ENCODE assay signal across 8 cellular contexts in genomic region chr20:19583532-19584175, GRCh38.
A peak's percentile ranks its signal among the peaks of the same experiment; 100 is the strongest.
DNase-seq lines count a peak whose midpoint lies in the region; ATAC-seq and TF ChIP-seq lines count a peak whose summit lies in the region.

No MANE protein-coding gene starts in this region.

- H3K4me3 ChIP-seq in BE2C (ENCODE audit: low read depth, low read length) (no peak overlapping the region), fibroblast of lung (replicated peaks in 1 of 4; ENCODE audit: control extremely low read depth in 1 of 4, insufficient read depth in 1 of 4, low read depth in 3 of 4, low read length in 4 of 4) (no peak overlapping the region), transverse colon (no peak overlapping the region)

- H3K4me1 Mint-ChIP-seq in activated CD4-positive, alpha-beta T cell treated with anti-CD3 and anti-CD28 coated beads, Interleukin-2, amount 10 ng/mL, durations not matched to agents 24 days and 14 days = no peaks in the 10 kb centered on the region
- H3K4me1 Mint-ChIP-seq in natural killer cell = no peaks in the 10 kb centered on the region

- H3K36me3 Mint-ChIP-seq in activated CD4-positive, alpha-beta T cell treated with anti-CD3 and anti-CD28 coated beads, Interleukin-2, amount 10 ng/mL, durations not matched to agents 24 days and 14 days (ENCODE audit: low read depth) = no peaks in the 10 kb centered on the region
- H3K36me3 Mint-ChIP-seq in natural killer cell = no peaks in the 10 kb centered on the region

- WGBS in transverse colon (ENCODE audit: low coverage in 1 of 2), 2 donors = 68% methylated on average over 12 of the region's 12 CpGs; no CpG with 5 or more reads in 1 of the 2 donors

- DNase-seq in BE2C = peak; percentile 72
- DNase-seq in NCI-H1436 treated with DMSO at 0.1 percent for 48 hours (lab: John Stamatoyannopoulos, UW) = peak; percentile 11
- DNase-seq in activated CD4-positive, alpha-beta T cell treated with anti-CD3 and anti-CD28 coated beads, Interleukin-2, amount 10 ng/mL, durations not matched to agents 24 days and 14 days = peak; percentile 74
- DNase-seq in fibroblast of lung (ENCODE audit: low read depth in 2 of 2) = peak; percentile 5 to 50
- DNase-seq in natural killer cell = peak; percentile 41
- DNase-seq in transverse colon = peak; percentile 70
- no peak for DNase-seq in putamen (ENCODE audit: low spot score)

- intact Hi-C loops in activated CD4-positive, alpha-beta T cell treated with anti-CD3 and anti-CD28 coated beads, Interleukin-2, amount 10 ng/mL, durations not matched to agents 24 days and 14 days (cut with micrococcal nuclease) = no loop called here
- intact Hi-C loops in natural killer cell (cut with micrococcal nuclease) (loop anchor here (5.0 kb wide), 1 partner anchor 951 kb away; no protein-coding TSS in a partner anchor), transverse colon (cut with DNase I; ENCODE audit: low total_unique reads) (loop anchor here (5.0 kb wide), 1 partner anchor 371 kb away; the partner anchor contains the start of gene SLC24A3)

- H3K9me3 Mint-ChIP-seq in activated CD4-positive, alpha-beta T cell treated with anti-CD3 and anti-CD28 coated beads, Interleukin-2, amount 10 ng/mL, durations not matched to agents 24 days and 14 days = no peaks in the 10 kb centered on the region
- no peaks in the 10 kb centered on the region for H3K9me3 Mint-ChIP-seq in natural killer cell

- no peak overlapping the region for H3K27ac Mint-ChIP-seq in activated CD4-positive, alpha-beta T cell treated with anti-CD3 and anti-CD28 coated beads, Interleukin-2, amount 10 ng/mL, durations not matched to agents 24 days and 14 days
- no peak overlapping the region for H3K27ac Mint-ChIP-seq in natural killer cell

- H3K27ac ChIP-seq in fibroblast of lung (ENCODE audit: insufficient read depth, low read length) (no peak overlapping the region), transverse colon (no peak overlapping the region)

- H3K27me3 Mint-ChIP-seq in activated CD4-positive, alpha-beta T cell treated with anti-CD3 and anti-CD28 coated beads, Interleukin-2, amount 10 ng/mL, durations not matched to agents 24 days and 14 days = no peaks in the 10 kb centered on the region
- no peaks in the 10 kb centered on the region for H3K27me3 Mint-ChIP-seq in natural killer cell (ENCODE audit: low read depth in 2 of 2)

- TF ChIP-seq EP300 in transverse colon (IDR thresholded peaks at IDR 0.05; ENCODE audit: low read depth) = no peak

- no peak overlapping the region for H3K4me2 ChIP-seq in fibroblast of lung (ENCODE audit: extremely low read depth, insufficient read depth, low read length)

- H2AFZ ChIP-seq in fibroblast of lung (ENCODE audit: low read length) = no peak overlapping the region

- no peak for TF ChIP-seq POLR2A in transverse colon (IDR thresholded peaks at IDR 0.05)

- H3K9me3 ChIP-seq in BE2C (no peaks in the 10 kb centered on the region), fibroblast of lung (ENCODE audit: control insufficient read depth, insufficient read depth, low read depth, low read length) (no peaks in the 10 kb centered on the region), transverse colon (no peaks in the 10 kb centered on the region)

- H3K9ac ChIP-seq in fibroblast of lung (ENCODE audit: insufficient read depth, low read length) = no peak overlapping the region

- no peak overlapping the region for H3K4me3 Mint-ChIP-seq in activated CD4-positive, alpha-beta T cell treated with anti-CD3 and anti-CD28 coated beads, Interleukin-2, amount 10 ng/mL, durations not matched to agents 24 days and 14 days
- no peak overlapping the region for H3K4me3 Mint-ChIP-seq in natural killer cell

- H3K4me1 ChIP-seq in BE2C (no peaks in the 10 kb centered on the region), fibroblast of lung (ENCODE audit: control insufficient read depth, extremely low read depth, insufficient read depth, low read length) (no peaks in the 10 kb centered on the region), transverse colon (no peaks in the 10 kb centered on the region)

- no peaks in the 10 kb centered on the region for H4K20me1 ChIP-seq in fibroblast of lung (ENCODE audit: control insufficient read depth, extremely low read depth, insufficient read depth, low read length)

- peak; percentile 75 for ATAC-seq in GM19043 (IDR thresholded peaks at IDR 0.05; ENCODE audit: low read depth, unreplicated experiment)
- peak; percentile 57 to 84 (median 68) for ATAC-seq in natural killer cell

- H3K36me3 ChIP-seq in BE2C = no peaks in the 10 kb centered on the region
- no peaks in the 10 kb centered on the region for H3K36me3 ChIP-seq in fibroblast of lung (ENCODE audit: control insufficient read depth, insufficient read depth, low read length)
- H3K36me3 ChIP-seq in transverse colon = no peaks in the 10 kb centered on the region

- in situ Hi-C loops in transverse colon (cut with MboI; ENCODE audit: low pct_ligation_motif_present in 1 of 4, low pct_unique_long_range_greater_than_20kb in 1 of 4, low sequenced_read_pairs in 3 of 4) = loop anchor here (5.0 to 25.0 kb wide), 4 partner anchors 371 to 946 kb away; partner anchors contain the start of gene SLC24A3 (in 1 of the 4)

- no peaks in the 10 kb centered on the region for H3K79me2 ChIP-seq in fibroblast of lung (ENCODE audit: control insufficient read depth, insufficient read depth, low read length)

- H3K27me3 ChIP-seq in BE2C = no peaks in the 10 kb centered on the region; the same call in 1 of the 2 replicates
- H3K27me3 ChIP-seq in fibroblast of lung (ENCODE audit: control insufficient read depth, insufficient read depth, low read length) = no peaks in the 10 kb centered on the region
- no peaks in the 10 kb centered on the region for H3K27me3 ChIP-seq in transverse colon

- TF ChIP-seq CTCF in BE2C (IDR thresholded peaks at IDR 0.05; ENCODE audit: low read depth, low read length) (peak; percentile 88), fibroblast of lung (conservative IDR thresholded peaks at IDR 0.05 in 1 of 2, IDR thresholded peaks at IDR 0.05 in 1 of 2; ENCODE audit: low read depth in 1 of 2, low read length in 2 of 2) (peak; percentile 75 to 76), natural killer cell (IDR thresholded peaks at IDR 0.05) (peak; percentile 45), transverse colon (IDR thresholded peaks at IDR 0.05) (peak; percentile 68 to 84 (median 78))
